14 cellular contexts compared by ENCODE assay signal in the genomic region with DNA sequence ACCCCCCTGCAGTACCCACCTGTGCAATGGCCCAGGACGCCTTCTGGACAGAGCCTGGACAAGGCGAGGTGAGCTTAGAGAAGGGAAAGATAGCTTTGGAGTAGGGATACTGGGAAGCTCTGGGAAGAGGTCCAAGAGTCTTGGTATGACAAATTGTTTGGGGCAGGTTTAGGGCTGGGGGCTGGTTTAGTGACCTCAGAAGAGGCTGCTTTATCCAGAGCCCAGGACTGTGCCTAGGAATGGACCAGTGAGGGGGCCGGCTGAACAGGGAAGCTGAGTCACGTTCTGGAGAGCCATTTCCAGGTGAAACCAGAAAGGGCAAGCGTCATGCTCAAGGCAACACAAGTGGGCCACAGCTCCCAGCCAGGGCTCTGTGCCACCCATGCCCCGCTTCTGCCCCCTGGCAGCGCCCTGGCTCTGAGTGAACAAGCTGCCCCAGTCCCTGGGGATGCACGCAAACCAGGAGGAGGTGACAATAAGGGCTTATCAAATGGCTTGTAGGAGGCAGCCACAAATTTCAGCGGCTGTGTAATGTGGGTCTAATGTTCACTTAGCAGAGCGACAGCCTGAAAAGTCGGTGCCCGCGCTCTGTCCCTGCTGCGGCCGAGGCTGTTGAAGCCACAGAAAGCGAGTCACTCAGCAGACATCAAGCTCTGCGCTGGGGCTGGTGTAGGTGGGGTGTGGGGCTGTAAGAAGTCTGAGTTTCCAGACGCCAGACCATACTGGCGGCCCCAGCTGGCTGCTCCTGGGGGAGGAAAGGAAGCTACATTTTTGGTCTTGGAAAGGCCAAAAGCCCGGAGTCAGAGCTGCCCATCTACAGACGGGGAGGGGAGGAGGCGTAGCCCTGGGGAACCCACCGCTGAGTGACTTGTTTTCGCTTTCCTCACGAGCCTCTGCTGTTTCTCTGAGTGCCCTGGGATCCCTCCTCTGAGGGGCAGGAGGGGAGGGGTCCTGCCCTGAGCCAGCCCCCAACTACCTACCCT. TPM values are rescaled to one million over a fixed set of nuclear protein-coding genes. Genes with fewer than 3 reads are reported as not detected.
A peak's percentile ranks its signal among the peaks of the same experiment; 100 is the strongest.
DNase-seq lines count a peak whose midpoint lies in the region; ATAC-seq and TF ChIP-seq lines count a peak whose summit lies in the region.
"Had no signal": no experiment of that assay in that cellular context is flagged by ENCODE, and none has a peak within 500 bp of the region (broad histone marks: within the 10 kb centered on the region; RNA-seq: fewer than 3 reads in every experiment).

No MANE protein-coding gene starts in this region.

- intact Hi-C loops in naive thymus-derived CD4-positive, alpha-beta T cell (cut with micrococcal nuclease) = no loop called here
- intact Hi-C loops in esophagus squamous epithelium (cut with DNase I) = no loop called here
- intact Hi-C loops in CD8-positive, alpha-beta T cell (cut with DNase I, micrococcal nuclease) = no loop called here

- POLR2A ChIA-PET in naive thymus-derived CD4-positive, alpha-beta T cell (lab: Charles Lee) = no interaction called here
- POLR2A ChIA-PET in CD8-positive, alpha-beta T cell (lab: Charles Lee) = no interaction called here

- peak overlapping the region; percentile 88 for H3K27ac Mint-ChIP-seq in endothelial cell (ENCODE audit: unreplicated experiment)
- H3K27ac Mint-ChIP-seq in naive thymus-derived CD4-positive, alpha-beta T cell = no peak overlapping the region
- H3K27ac Mint-ChIP-seq in CD8-positive, alpha-beta T cell = no peak overlapping the region
- H3K27ac Mint-ChIP-seq: stimulated activated naive CD8-positive, alpha-beta T cell treated with anti-CD3 and anti-CD28 coated beads, Interleukin-15, Interleukin-2, amounts not matched to agents 100 ng/mL and 50 ng/mL, for 24 hours had no signal

- no peaks in the 10 kb centered on the region for H3K27me3 ChIP-seq in naive thymus-derived CD4-positive, alpha-beta T cell (ENCODE audit: control insufficient read depth in 2 of 2, insufficient read depth in 2 of 2, low read length in 2 of 2)
- H3K27me3 ChIP-seq in esophagus squamous epithelium = peaks cover 0 to 44% (median 0%) of the 10 kb centered on the region in 4 donors
- H3K27me3 ChIP-seq in CD8-positive, alpha-beta T cell (ENCODE audit: insufficient read depth, low read length) = no peaks in the 10 kb centered on the region

- no peaks in the 10 kb centered on the region for H3K36me3 Mint-ChIP-seq in endothelial cell (ENCODE audit: low read depth, unreplicated experiment)
- H3K36me3 Mint-ChIP-seq in naive thymus-derived CD4-positive, alpha-beta T cell = no peaks in the 10 kb centered on the region
- H3K36me3 Mint-ChIP-seq in CD8-positive, alpha-beta T cell = no peaks in the 10 kb centered on the region

- peaks cover 38% of the 10 kb centered on the region for H3K4me1 Mint-ChIP-seq in endothelial cell (ENCODE audit: unreplicated experiment)
- peaks cover 0 to 3% (median 0%) of the 10 kb centered on the region in 7 donors for H3K4me1 Mint-ChIP-seq in naive thymus-derived CD4-positive, alpha-beta T cell
- no peaks in the 10 kb centered on the region for H3K4me1 Mint-ChIP-seq in CD8-positive, alpha-beta T cell (ENCODE audit: low read depth)

- ATAC-seq in naive thymus-derived CD4-positive, alpha-beta T cell = no peak
- no peak for ATAC-seq in CD8-positive, alpha-beta T cell
- ATAC-seq in GM21576 (IDR thresholded peaks at IDR 0.05; ENCODE audit: unreplicated experiment) = no peak

- DNase-seq in AG20443 (ENCODE audit: low spot score) = peak; percentile 52
- peak; percentile 67 for DNase-seq in LHCN-M2 (ENCODE audit: low read depth)
- DNase-seq in endothelial cell (ENCODE audit: low spot score) = no peak
- peak; percentile 70 for DNase-seq in myocyte (ENCODE audit: low read depth)
- no peak for DNase-seq in naive thymus-derived CD4-positive, alpha-beta T cell
- DNase-seq in esophagus squamous epithelium (lab: John Stamatoyannopoulos, UW) = no peak
- DNase-seq in CD8-positive, alpha-beta T cell = no peak
- DNase-seq: activated CD4-positive, alpha-beta T cell treated with anti-CD3 and anti-CD28 coated beads, Interleukin-2, amount 50 U/mL, for 1 hour; COR-L47; MM.1S; RPMI8226; small intestine had no signal

- H3K4me1 ChIP-seq in naive thymus-derived CD4-positive, alpha-beta T cell (ENCODE audit: control insufficient read depth in 2 of 2, insufficient read depth in 2 of 2, low read length in 2 of 2) = no peaks in the 10 kb centered on the region
- H3K4me1 ChIP-seq in esophagus squamous epithelium = peaks cover 4 to 83% (median 25%) of the 10 kb centered on the region in 3 donors
- no peaks in the 10 kb centered on the region for H3K4me1 ChIP-seq in CD8-positive, alpha-beta T cell (ENCODE audit: insufficient read depth, low read length)

- TF ChIP-seq CTCF in endothelial cell (IDR thresholded peaks at IDR 0.05; ENCODE audit: unreplicated experiment) = no peak
- TF ChIP-seq CTCF in esophagus squamous epithelium (IDR thresholded peaks at IDR 0.05) = no peak
- no peak for TF ChIP-seq CTCF in CD8-positive, alpha-beta T cell (IDR thresholded peaks at IDR 0.05)

- no peaks in the 10 kb centered on the region for H3K9me3 ChIP-seq in naive thymus-derived CD4-positive, alpha-beta T cell (ENCODE audit: control insufficient read depth in 2 of 3, low read length in 3 of 3)
- H3K9me3 ChIP-seq in esophagus squamous epithelium = no peaks in the 10 kb centered on the region
- H3K9me3 ChIP-seq in CD8-positive, alpha-beta T cell (ENCODE audit: low read length) = no peaks in the 10 kb centered on the region

- H3K36me3 ChIP-seq in naive thymus-derived CD4-positive, alpha-beta T cell (ENCODE audit: control insufficient read depth in 2 of 3, insufficient read depth in 3 of 3, low read length in 3 of 3) = no peaks in the 10 kb centered on the region
- no peaks in the 10 kb centered on the region for H3K36me3 ChIP-seq in esophagus squamous epithelium
- H3K36me3 ChIP-seq in CD8-positive, alpha-beta T cell (ENCODE audit: insufficient read depth, low read length) = no peaks in the 10 kb centered on the region

- H3K9me3 Mint-ChIP-seq in endothelial cell (ENCODE audit: unreplicated experiment) = no peaks in the 10 kb centered on the region
- peaks cover 0 to 2% (median 0%) of the 10 kb centered on the region in 11 donors for H3K9me3 Mint-ChIP-seq in naive thymus-derived CD4-positive, alpha-beta T cell
- no peaks in the 10 kb centered on the region for H3K9me3 Mint-ChIP-seq in CD8-positive, alpha-beta T cell
- H3K9me3 Mint-ChIP-seq: stimulated activated naive CD8-positive, alpha-beta T cell treated with anti-CD3 and anti-CD28 coated beads, Interleukin-15, Interleukin-2, amounts not matched to agents 100 ng/mL and 50 ng/mL, for 24 hours had no signal

- H3K27ac ChIP-seq in naive thymus-derived CD4-positive, alpha-beta T cell (ENCODE audit: low read depth, low read length) = no peak overlapping the region
- peak overlapping the region in 2 of 4 donors; percentile 57 to 69 for H3K27ac ChIP-seq in esophagus squamous epithelium
- no peak overlapping the region for H3K27ac ChIP-seq in CD8-positive, alpha-beta T cell (ENCODE audit: low read depth, low read length)

- no peak overlapping the region for H3K4me3 ChIP-seq in naive thymus-derived CD4-positive, alpha-beta T cell (ENCODE audit: low read length)
- H3K4me3 ChIP-seq in esophagus squamous epithelium = no peak overlapping the region
- H3K4me3 ChIP-seq in CD8-positive, alpha-beta T cell (ENCODE audit: low read depth, low read length) = no peak overlapping the region

- peaks cover 8% of the 10 kb centered on the region for H3K27me3 Mint-ChIP-seq in endothelial cell (ENCODE audit: unreplicated experiment)
- H3K27me3 Mint-ChIP-seq in naive thymus-derived CD4-positive, alpha-beta T cell = peaks cover 8 to 42% (median 16%) of the 10 kb centered on the region in 5 donors
- H3K27me3 Mint-ChIP-seq in CD8-positive, alpha-beta T cell (ENCODE audit: low read depth) = peaks cover 27% of the 10 kb centered on the region

- CTCF ChIA-PET in naive thymus-derived CD4-positive, alpha-beta T cell (lab: Charles Lee) = interaction anchor here (0.6 kb wide), 1 partner anchor 10 kb away, joined by 3 read pairs; no protein-coding TSS in a partner anchor
- CTCF ChIA-PET in CD8-positive, alpha-beta T cell (lab: Charles Lee) = interaction anchor here (1.0 kb wide), 1 partner anchor 12 kb away, joined by 4 read pairs; no protein-coding TSS in a partner anchor

- TF ChIP-seq POLR2A in esophagus squamous epithelium (IDR thresholded peaks at IDR 0.05) = no peak

- WGBS in esophagus squamous epithelium, 2 donors = 56 to 59% methylated on average over 13 to 21 of the region's 25 CpGs

- no peak overlapping the region for H3K4me3 Mint-ChIP-seq in endothelial cell (ENCODE audit: unreplicated experiment)
- H3K4me3 Mint-ChIP-seq in naive thymus-derived CD4-positive, alpha-beta T cell = no peak overlapping the region
- no peak overlapping the region for H3K4me3 Mint-ChIP-seq in CD8-positive, alpha-beta T cell
- H3K4me3 Mint-ChIP-seq: stimulated activated naive CD8-positive, alpha-beta T cell treated with anti-CD3 and anti-CD28 coated beads, Interleukin-15, Interleukin-2, amounts not matched to agents 100 ng/mL and 50 ng/mL, for 24 hours had no signal

RNA-seq across cellular contexts. Expression of a gene that starts 18.3 kb away (rescaled TPM):
- 1.6 and 2.0 TPM in 2 replicates for total RNA-seq in LHCN-M2 (2014; rRNA removed)
- polyA plus RNA-seq in LHCN-M2 (2012) = 0.09 TPM
- total RNA-seq in endothelial cell (ENCODE audit: unreplicated experiment) = 9.7 TPM
- total RNA-seq in myocyte = 6.0 and 13.9 TPM in 2 replicates
- polyA plus RNA-seq in myocyte (2012) = 1.6 TPM
- under 1 TPM in 2 of 5 experiments, not detected in 3; 0.08 to 0.44 TPM for total RNA-seq in naive thymus-derived CD4-positive, alpha-beta T cell
- not detected for polyA plus RNA-seq in naive thymus-derived CD4-positive, alpha-beta T cell
- total RNA-seq in esophagus squamous epithelium = 1 to 10 TPM; 1.6 to 2.9 (median 1.9) TPM
- total RNA-seq in CD8-positive, alpha-beta T cell = not detected

Comparison
In these comparisons a context has a peak if more than half of its experiments do, and no peak if none do; other contexts are left out.
1. DNase-seq: peak in AG20443 (single experiment), LHCN-M2 (single experiment) and myocyte (single experiment); none in endothelial cell (single experiment), naive thymus-derived CD4-positive, alpha-beta T cell (0 of 9), esophagus squamous epithelium (single experiment) and CD8-positive, alpha-beta T cell (0 of 7).